ENCODE assay signal across 8 cellular contexts in genomic region chr5:57175586-57175985, GRCh38. TPM values are rescaled to one million over a fixed set of nuclear protein-coding genes. Genes with fewer than 3 reads are reported as not detected.
DNase-seq lines count a peak whose midpoint lies in the region; ATAC-seq and TF ChIP-seq lines count a peak whose summit lies in the region.

No MANE protein-coding gene starts in this region.

- no peak for ATAC-seq in activated CD4-positive, alpha-beta T cell treated with anti-CD3 and anti-CD28 coated beads for 36 hours
- no peak for ATAC-seq in T-helper 17 cell
- no peak for ATAC-seq in HG02970 (IDR thresholded peaks at IDR 0.05; ENCODE audit: low FRiP score, unreplicated experiment)

- H3K36me3 Mint-ChIP-seq in activated CD4-positive, alpha-beta T cell treated with anti-CD3 and anti-CD28 coated beads for 36 hours (ENCODE audit: low read depth) = peaks cover 51% of the 10 kb centered on the region
- H3K36me3 Mint-ChIP-seq in T-helper 17 cell (ENCODE audit: low read depth) (peaks cover 6% of the 10 kb centered on the region), nephron (ENCODE audit: low read depth) (peaks cover 40% of the 10 kb centered on the region)

- peak overlapping the region; percentile 83 for H3K4me3 Mint-ChIP-seq in activated CD4-positive, alpha-beta T cell treated with anti-CD3 and anti-CD28 coated beads for 36 hours
- H3K4me3 Mint-ChIP-seq in T-helper 17 cell = peak overlapping the region; percentile 99
- peak overlapping the region; percentile 94 to 95 (median 94) for H3K4me3 Mint-ChIP-seq in nephron

- peak overlapping the region; percentile 100 for H3K27ac ChIP-seq in uterus

- H3K4me1 ChIP-seq in uterus = peaks cover 0 to 3% of the 10 kb centered on the region in 2 donors

- H3K4me1 Mint-ChIP-seq in activated CD4-positive, alpha-beta T cell treated with anti-CD3 and anti-CD28 coated beads for 36 hours = peaks cover 41% of the 10 kb centered on the region
- H3K4me1 Mint-ChIP-seq in T-helper 17 cell = peaks cover 39% of the 10 kb centered on the region
- H3K4me1 Mint-ChIP-seq in nephron = peaks cover 54% of the 10 kb centered on the region

- TF ChIP-seq CTCF in nephron (IDR thresholded peaks at IDR 0.05; ENCODE audit: unreplicated experiment in 3 of 3) (no peak), uterus (IDR thresholded peaks at IDR 0.05) (no peak)

- peak overlapping the region; percentile 93 for H3K27ac Mint-ChIP-seq in activated CD4-positive, alpha-beta T cell treated with anti-CD3 and anti-CD28 coated beads for 36 hours
- H3K27ac Mint-ChIP-seq in T-helper 17 cell (peak overlapping the region; percentile 99), nephron (peak overlapping the region; percentile 93 to 100 (median 96))

- POLR2A ChIA-PET in activated CD4-positive, alpha-beta T cell treated with anti-CD3 and anti-CD28 coated beads for 36 hours (lab: Charles Lee) = interaction anchor here (1.2 kb wide), 1 partner anchor 225 kb away, joined by 4 read pairs; no protein-coding TSS in a partner anchor

- TF ChIP-seq POLR2A in uterus (IDR thresholded peaks at IDR 0.05) = no peak

- CTCF ChIA-PET in activated CD4-positive, alpha-beta T cell treated with anti-CD3 and anti-CD28 coated beads for 36 hours (lab: Charles Lee) = interaction anchor here (0.6 to 2.4 kb wide), 5 partner anchors 37 to 1915 kb away, joined by 3 to 9 read pairs (median 3); no protein-coding TSS in a partner anchor

- no peaks in the 10 kb centered on the region for H3K36me3 ChIP-seq in uterus

- H3K9me3 ChIP-seq in T-helper 17 cell (ENCODE audit: control insufficient read depth, low read length, poor library complexity, severe bottlenecking) (no peaks in the 10 kb centered on the region), uterus (no peaks in the 10 kb centered on the region)

- H3K9me3 Mint-ChIP-seq in activated CD4-positive, alpha-beta T cell treated with anti-CD3 and anti-CD28 coated beads for 36 hours (ENCODE audit: low read depth) = no peaks in the 10 kb centered on the region
- no peaks in the 10 kb centered on the region for H3K9me3 Mint-ChIP-seq in nephron

- intact Hi-C loops in activated CD4-positive, alpha-beta T cell treated with anti-CD3 and anti-CD28 coated beads for 36 hours (cut with DNase I, micrococcal nuclease) = loop anchor here (1.0 to 10.0 kb wide), 7 partner anchors 13 to 1952 kb away; partner anchors contain the start of gene IL6ST (in 1 of the 2)
- intact Hi-C loops in uterus (cut with DNase I; ENCODE audit: low total_unique reads) = no loop called here

- DNase-seq in activated CD4-positive, alpha-beta T cell treated with anti-CD3 and anti-CD28 coated beads for 36 hours = peak; percentile 74
- no peak for DNase-seq in activated CD4-positive, alpha-beta T cell treated with anti-CD3 and anti-CD28 coated beads for 1 hour
- DNase-seq in T-helper 17 cell (no peak), uterus (no peak), NCI-H187 (lab: John Stamatoyannopoulos, UW) (no peak)
- peak; percentile 16 for DNase-seq in effector CD8-positive, alpha-beta T cell (lab: John Stamatoyannopoulos, UW)

- peak overlapping the region; percentile 95 to 99 for H3K4me3 ChIP-seq in uterus

- H3K27me3 Mint-ChIP-seq in activated CD4-positive, alpha-beta T cell treated with anti-CD3 and anti-CD28 coated beads for 36 hours = no peaks in the 10 kb centered on the region
- H3K27me3 Mint-ChIP-seq in T-helper 17 cell = no peaks in the 10 kb centered on the region
- no peaks in the 10 kb centered on the region for H3K27me3 Mint-ChIP-seq in nephron (ENCODE audit: low read depth)

- H3K27me3 ChIP-seq in uterus = no peaks in the 10 kb centered on the region

RNA-seq across cellular contexts. Expression of gene GPBP1, which starts 1.7 kb away (rescaled TPM):
- 100 to 1,000 TPM in 1 of 2 experiments, 10 to 100 TPM in 1; 91.8 to 116 TPM for total RNA-seq in activated CD4-positive, alpha-beta T cell treated with anti-CD3 and anti-CD28 coated beads for 36 hours
- total RNA-seq in T-helper 17 cell (100 to 1,000 TPM; 135 to 136 TPM), uterus (100 to 1,000 TPM in 2 of 4 donors, 10 to 100 TPM in 2; 53.5 to 171 (median 99.6) TPM)

Comparison
In these comparisons a context has a peak if more than half of its experiments do, and no peak if none do; other contexts are left out.
1. DNase-seq: peak in activated CD4-positive, alpha-beta T cell treated with anti-CD3 and anti-CD28 coated beads for 36 hours (single experiment) and effector CD8-positive, alpha-beta T cell (single experiment); none in activated CD4-positive, alpha-beta T cell treated with anti-CD3 and anti-CD28 coated beads for 1 hour (single experiment), T-helper 17 cell (0 of 3), uterus (0 of 2) and NCI-H187 (0 of 2).
2. Peak in every context shown above with its lines, with median percentiles within 50 percentile points of each other: H3K27ac Mint-ChIP-seq and H3K4me3 Mint-ChIP-seq.